ENCODE assay signal across 24 cellular contexts in the genomic region with DNA sequence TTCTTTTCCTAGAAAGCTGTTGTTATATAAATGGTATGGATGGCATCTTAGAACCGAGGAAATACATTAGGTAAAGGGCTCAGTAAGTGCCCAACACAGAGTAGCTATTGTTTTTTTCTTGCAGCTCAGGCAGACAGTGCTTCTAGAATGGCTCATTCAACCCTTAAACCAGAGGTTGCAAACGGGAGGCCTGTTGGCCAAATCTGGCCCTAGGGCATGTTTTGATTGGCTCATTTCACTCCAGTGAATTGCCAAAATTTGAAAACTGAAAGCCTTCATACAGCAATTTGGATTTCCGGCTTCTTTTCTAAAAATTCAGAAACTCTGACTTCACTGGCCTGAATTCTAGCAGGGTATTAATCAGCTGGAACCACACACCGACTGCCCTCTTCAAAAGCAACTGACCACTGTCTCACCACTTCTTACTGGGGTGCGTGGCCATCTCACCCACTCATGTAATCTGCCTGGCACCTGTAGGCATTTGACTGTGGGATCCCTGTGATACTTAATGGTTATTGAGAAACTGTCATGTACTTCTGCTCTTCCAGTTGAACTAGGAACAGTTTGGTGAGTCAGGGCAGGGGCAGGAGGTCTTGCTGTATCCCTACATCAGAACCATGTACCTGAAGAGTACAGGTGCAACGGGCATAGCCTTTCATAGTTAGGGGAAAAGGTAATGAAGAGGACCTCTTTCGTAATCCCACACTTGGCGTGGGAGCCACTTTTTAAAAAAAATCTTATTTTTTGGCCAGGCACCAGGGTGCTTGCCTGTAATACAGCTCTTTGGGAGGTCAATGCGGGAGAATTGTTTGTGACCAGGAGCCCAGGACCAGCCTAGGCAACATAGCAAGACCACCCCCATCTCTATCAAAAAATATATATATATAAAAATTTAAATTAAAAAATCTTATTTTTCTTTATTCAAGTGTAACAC. TPM values are rescaled to one million over a fixed set of nuclear protein-coding genes. Genes with fewer than 3 reads are reported as not detected.
DNase-seq lines count a peak whose midpoint lies in the region; ATAC-seq and TF ChIP-seq lines count a peak whose summit lies in the region.
"Had no signal": no experiment of that assay in that cellular context is flagged by ENCODE, and none has a peak within 500 bp of the region (broad histone marks: within the 10 kb centered on the region; RNA-seq: fewer than 3 reads in every experiment).

No MANE protein-coding gene starts in this region.

- POLR2A ChIA-PET in GM10248 (lab: Yijun Ruan, JAX): no interaction called here

- peak overlapping the region; percentile 22 for H3K4me3 ChIP-seq in thoracic aorta
- H3K4me3 ChIP-seq: testis had no signal

- peaks cover 15 to 42% of the 10 kb centered on the region in 2 donors for H3K4me1 ChIP-seq in thoracic aorta (ENCODE audit: control insufficient read depth in 1 of 2, low read depth in 2 of 2)
- H3K4me1 ChIP-seq: testis had no signal

- no peak overlapping the region for H3K4me3 Mint-ChIP-seq in natural killer cell treated with Interleukin-12 subunit alpha and Interleukin-12 subunit beta and Interleukin-15 and Interleukin-18, amount 100 ng/mL, for 72 hours
- H3K4me3 Mint-ChIP-seq: activated naive CD8-positive, alpha-beta T cell; CD4-positive, alpha-beta T cell; memory B cell had no signal

- peak overlapping the region in 1 of 2 donors; percentile 56 for H3K27ac ChIP-seq in thoracic aorta
- H3K27ac ChIP-seq: testis had no signal

- no peaks in the 10 kb centered on the region for H3K4me1 Mint-ChIP-seq in natural killer cell treated with Interleukin-12 subunit alpha and Interleukin-12 subunit beta and Interleukin-15 and Interleukin-18, amount 100 ng/mL, for 72 hours (ENCODE audit: low read depth in 2 of 2)
- H3K4me1 Mint-ChIP-seq: memory B cell had no signal

- no peaks in the 10 kb centered on the region for H3K36me3 ChIP-seq in thoracic aorta

- TF ChIP-seq CTCF in thoracic aorta (IDR thresholded peaks at IDR 0.05): no peak
- TF ChIP-seq CTCF in GM10248 (IDR thresholded peaks at IDR 0.05; ENCODE audit: control extremely low read depth, extremely low read depth, low read depth, missing control alignments): no peak

- H3K36me3 Mint-ChIP-seq in natural killer cell treated with Interleukin-12 subunit alpha and Interleukin-12 subunit beta and Interleukin-15 and Interleukin-18, amount 100 ng/mL, for 72 hours: peaks cover 4% of the 10 kb centered on the region
- H3K36me3 Mint-ChIP-seq: activated naive CD8-positive, alpha-beta T cell had no signal

- CTCF ChIA-PET in GM10248 (lab: Yijun Ruan, JAX): no interaction called here

- no peaks in the 10 kb centered on the region for H3K9me3 Mint-ChIP-seq in natural killer cell treated with Interleukin-12 subunit alpha and Interleukin-12 subunit beta and Interleukin-15 and Interleukin-18, amount 100 ng/mL, for 72 hours

- no peaks in the 10 kb centered on the region for H3K9me3 ChIP-seq in thoracic aorta
- H3K9me3 ChIP-seq: testis had no signal

- ATAC-seq in thoracic aorta (ENCODE audit: insufficient number of reproducible peaks, low FRiP score, low read depth): peak; percentile 76
- no peak for ATAC-seq in HG03460 (IDR thresholded peaks at IDR 0.05; ENCODE audit: unreplicated experiment)
- ATAC-seq in natural killer cell treated with Interleukin-12 subunit alpha and Interleukin-12 subunit beta and Interleukin-15 and Interleukin-18, amount 100 ng/mL, for 72 hours: no peak
- ATAC-seq: SK-N-SH treated with all-trans-retinoic acid at 6 μM for 48 hours had no signal

- H3K27ac Mint-ChIP-seq in natural killer cell treated with Interleukin-12 subunit alpha and Interleukin-12 subunit beta and Interleukin-15 and Interleukin-18, amount 100 ng/mL, for 72 hours: no peak overlapping the region
- H3K27ac Mint-ChIP-seq: activated naive CD8-positive, alpha-beta T cell; CD4-positive, alpha-beta T cell; memory B cell; progenitor cell of endocrine pancreas had no signal

- no peaks in the 10 kb centered on the region for H3K27me3 Mint-ChIP-seq in natural killer cell treated with Interleukin-12 subunit alpha and Interleukin-12 subunit beta and Interleukin-15 and Interleukin-18, amount 100 ng/mL, for 72 hours

- DNase-seq in M059J (ENCODE audit: low read depth): peak; percentile 79
- peak; percentile 35 for DNase-seq in astrocyte of the hippocampus (ENCODE audit: low read depth, low spot score)
- peak; percentile 13 for DNase-seq in globus pallidus (ENCODE audit: low spot score)
- DNase-seq in thoracic aorta (ENCODE audit: low spot score): no peak
- no peak for DNase-seq in GM10248 (ENCODE audit: extremely low spot score)
- DNase-seq in natural killer cell treated with Interleukin-12 subunit alpha and Interleukin-12 subunit beta and Interleukin-15 and Interleukin-18, amount 100 ng/mL, for 72 hours (ENCODE audit: low spot score): no peak
- no peak for DNase-seq in NCI-H2227 treated with DMSO at 0.1 percent for 48 hours (lab: John Stamatoyannopoulos, UW)
- DNase-seq: activated effector memory CD4-positive, alpha-beta T cell treated with Interleukin-2 at 50 U/mL for 16 hours; activated T-cell treated with anti-CD3 and anti-CD28 coated beads for 4 hours; CD4-positive, alpha-beta T cell; KG1; NCI-H1436; NCI-H2081 treated with DMSO at 0.1 percent for 48 hours; NCI-H748 treated with DMSO at 0.1 percent for 48 hours; stimulated activated naive CD4-positive, alpha-beta T cell treated with Interleukin-2 at 50 U/mL for 16 hours; testis had no signal

- H3K27me3 ChIP-seq in thoracic aorta (replicated peaks; ENCODE audit: insufficient read depth): no peaks in the 10 kb centered on the region
- H3K27me3 ChIP-seq: testis had no signal

RNA-seq across cellular contexts. Expression of a gene that starts 53.6 kb away (rescaled TPM):
- total RNA-seq in M059J (2014; rRNA removed; shearing (Covaris generic)): not detected in 2 replicates
- total RNA-seq in thoracic aorta: 1 to 10 TPM in 1 of 2 donors, not detected in 1; 1.1 TPM
- not detected for total RNA-seq in natural killer cell treated with Interleukin-12 subunit alpha and Interleukin-12 subunit beta and Interleukin-15 and Interleukin-18, amount 100 ng/mL, for 72 hours
- total RNA-seq: CD4-positive, alpha-beta T cell; cerebellum; G401; progenitor cell of endocrine pancreas; T-helper 2 cell treated with Interferon-gamma antibody and Interleukin-4, amounts not matched to agents 100 ng/mL and 5 ng/mL, for 36 hours had no signal

Comparison
In these comparisons a context has a peak if more than half of its experiments do, and no peak if none do; other contexts are left out.
1. DNase-seq: peak in M059J (single experiment), astrocyte of the hippocampus (single experiment) and globus pallidus (single experiment); none in thoracic aorta (single experiment), GM10248 (single experiment), natural killer cell treated with Interleukin-12 subunit alpha and Interleukin-12 subunit beta and Interleukin-15 and Interleukin-18, amount 100 ng/mL, for 72 hours (single experiment) and NCI-H2227 treated with DMSO at 0.1 percent for 48 hours (single experiment).